In the genomic region with DNA sequence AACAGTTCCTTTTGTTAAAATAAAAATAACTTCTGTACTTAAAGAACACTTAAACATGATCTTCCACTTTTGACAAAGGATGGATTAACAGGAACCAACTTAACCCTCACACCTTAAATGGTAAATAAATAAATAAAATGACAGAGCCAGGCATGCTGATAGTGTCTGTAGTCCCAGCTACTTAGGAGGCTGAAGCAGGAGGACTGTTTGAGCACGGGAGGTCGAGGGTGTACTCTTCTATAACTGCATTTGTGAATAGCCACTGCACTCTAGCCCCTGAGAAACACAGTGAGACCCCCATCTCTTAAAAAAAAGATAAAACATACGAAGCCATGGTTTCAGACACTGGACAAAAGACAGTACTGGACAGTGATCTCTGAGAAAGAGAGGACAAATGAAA, we compare ENCODE assay signal across 1 cellular context.
TF ChIP-seq lines count a peak whose summit lies in the region.

No MANE protein-coding gene starts in this region.

TF ChIP-seq in K562, 482 proteins besides CTCF, POLR2A, EP300 and RAD21 (continued from another document):
- TF ChIP-seq ZBTB33 (CRISPR knock-in tag; IDR thresholded peaks at IDR 0.05), result no peak
- TF ChIP-seq KAT8 (IDR thresholded peaks at IDR 0.05; ENCODE audit: low read depth), result no peak
- no peak for TF ChIP-seq BHLHE40 (IDR thresholded peaks at IDR 0.05; ENCODE audit: low read length)
